Comparison of ENCODE assay signal across 8 cellular contexts in genomic region chr6:52577778-52578473, GRCh38. TPM values are rescaled to one million over a fixed set of nuclear protein-coding genes. Genes with fewer than 3 reads are reported as not detected.
A peak's percentile ranks its signal among the peaks of the same experiment; 100 is the strongest.
DNase-seq lines count a peak whose midpoint lies in the region; ATAC-seq, FAIRE-seq and TF ChIP-seq lines count a peak whose summit lies in the region.

No MANE protein-coding gene starts in this region.

- ATAC-seq in psoas muscle = no peak
- no peak for ATAC-seq in HG03045 (IDR thresholded peaks at IDR 0.05; ENCODE audit: unreplicated experiment)

- no peaks in the 10 kb centered on the region for H3K9me3 ChIP-seq in psoas muscle

- H3K36me3 ChIP-seq in psoas muscle (ENCODE audit: insufficient read depth in 1 of 2, low read depth in 1 of 2) = peaks cover 0 to 17% of the 10 kb centered on the region in 2 donors

- no peak for TF ChIP-seq CTCF in RWPE1 (conservative IDR thresholded peaks at IDR 0.05; ENCODE audit: low read depth)
- no peak for TF ChIP-seq CTCF in psoas muscle (IDR thresholded peaks at IDR 0.05)

- intact Hi-C loops in psoas muscle (cut with DNase I) = loop anchor here (1.0 to 10.0 kb wide), 5 partner anchors 61 to 293 kb away; partner anchors contain the start of genes EFHC1 (in 2 of the 2) and MCM3 (in 1 of the 2)

- H3K4me3 ChIP-seq in psoas muscle = peak overlapping the region; percentile 98

- no peak for DNase-seq in GM12892 (ENCODE audit: insufficient read length)
- DNase-seq in RWPE1 (ENCODE audit: low spot score) = no peak
- DNase-seq in erythroblast (lab: John Stamatoyannopoulos, UW) = peak; percentile 30 to 44
- DNase-seq in psoas muscle = no peak
- no peak for DNase-seq in stimulated activated CD4-positive, alpha-beta T cell treated with anti-CD3 and anti-CD28 coated beads, Interleukin-2, amount 100 ng/mL, for 48 hours
- DNase-seq in NCI-H2171 treated with DMSO at 0.1 percent for 48 hours (lab: John Stamatoyannopoulos, UW) = no peak
- no peak for DNase-seq in GM03348 (ENCODE audit: low spot score)

- WGBS in psoas muscle, 3 donors = 60 to 65% (median 64%) methylated on average over 9 of the region's 9 CpGs

- FAIRE-seq in GM12892 (lab: Jason Lieb, UNC) = peak; percentile 14

- CTCF ChIA-PET in RWPE1 (lab: Yijun Ruan, JAX) = interaction anchor here (0.6 to 1.4 kb wide), 3 partner anchors 9 to 164 kb away, joined by 3 to 4 read pairs (median 3); no protein-coding TSS in a partner anchor

- peak overlapping the region; percentile 95 for H3K27ac ChIP-seq in RWPE1
- H3K27ac ChIP-seq in psoas muscle = peak overlapping the region; percentile 98

- H3K4me1 ChIP-seq in psoas muscle = peaks cover 17% of the 10 kb centered on the region

- no peak for TF ChIP-seq POLR2A in GM12892 (IDR thresholded peaks at IDR 0.05; ENCODE audit: low read depth, low read length)
- no peak for TF ChIP-seq POLR2A in erythroblast (IDR thresholded peaks at IDR 0.05; ENCODE audit: low read length)

- POLR2A ChIA-PET in RWPE1 (lab: Yijun Ruan, JAX; ENCODE audit: low non-redundant PET) = interaction anchor here (0.7 to 1.8 kb wide), 2 partner anchors 55 to 74 kb away, joined by 3 to 10 read pairs; no protein-coding TSS in a partner anchor

- no peaks in the 10 kb centered on the region for H3K27me3 ChIP-seq in psoas muscle (ENCODE audit: insufficient read depth in 3 of 3, low read length in 2 of 3)

RNA-seq across cellular contexts. Expression of gene TRAM2, which starts 1.1 kb away (rescaled TPM):
- polyA plus RNA-seq in GM12892 (2012; ENCODE audit: missing spikeins) = 5.6 TPM
- 1 to 10 TPM; 3.4 to 5.7 (median 4.5) TPM for total RNA-seq in psoas muscle
- 1 to 10 TPM; 2.1 to 4.5 (median 3.0) TPM for polyA plus RNA-seq in psoas muscle

Comparison
In these comparisons a context has a peak if more than half of its experiments do, and no peak if none do; other contexts are left out.
1. DNase-seq: peak in erythroblast (2 of 2); none in GM12892 (single experiment), RWPE1 (single experiment), psoas muscle (0 of 2), stimulated activated CD4-positive, alpha-beta T cell treated with anti-CD3 and anti-CD28 coated beads, Interleukin-2, amount 100 ng/mL, for 48 hours (0 of 2), NCI-H2171 treated with DMSO at 0.1 percent for 48 hours (single experiment) and GM03348 (single experiment).